ENCODE assay signal across 8 cellular contexts in the genomic region with DNA sequence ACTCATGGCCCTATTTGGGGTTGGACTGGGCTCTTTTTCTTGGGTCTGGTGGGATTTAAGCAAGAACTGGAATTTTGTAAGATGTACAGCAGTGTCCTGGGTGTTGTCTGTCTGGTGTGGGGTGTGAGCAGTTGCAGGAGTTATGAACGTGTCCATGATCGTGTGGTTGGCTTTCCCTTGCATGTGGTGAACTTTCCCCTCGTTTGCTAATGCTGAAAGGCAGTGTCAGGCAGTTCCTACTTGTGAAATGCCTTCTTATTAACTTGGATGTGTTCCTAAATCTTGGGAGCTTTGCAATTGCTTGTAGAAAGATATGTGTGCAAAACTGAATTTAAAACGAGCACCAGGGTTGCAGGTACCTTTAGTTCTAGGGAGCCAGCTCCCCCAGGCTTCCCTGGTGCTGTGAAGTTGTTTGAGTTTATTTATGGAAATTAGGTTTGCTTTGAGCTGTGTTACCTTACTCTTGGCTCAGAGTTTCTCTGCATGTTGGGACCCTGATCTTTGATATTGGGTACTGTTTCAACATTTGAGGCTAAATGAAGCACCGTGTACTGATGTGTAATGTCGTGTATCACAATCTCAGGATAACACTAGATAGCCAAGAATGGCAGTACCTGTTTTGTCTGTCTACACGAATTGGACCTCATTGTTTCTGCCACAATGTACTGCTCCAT.
DNase-seq lines count a peak whose midpoint lies in the region; ATAC-seq and TF ChIP-seq lines count a peak whose summit lies in the region.

No MANE protein-coding gene starts in this region.

- no peak for TF ChIP-seq CTCF in MM.1S (IDR thresholded peaks at IDR 0.05; ENCODE audit: low read length)

- H4K20me1 ChIP-seq in MM.1S (ENCODE audit: insufficient read depth, low read length), result no peaks in the 10 kb centered on the region

- peak overlapping the region; percentile 83 for H3K4me2 ChIP-seq in MM.1S (ENCODE audit: low read depth, low read length)

- H3K36me3 ChIP-seq in MM.1S (replicated peaks; ENCODE audit: insufficient read depth, low read length) (no peaks in the 10 kb centered on the region), duodenal mucosa (ENCODE audit: control insufficient read depth in 1 of 2, insufficient read depth in 2 of 2, low read length in 2 of 2) (no peaks in the 10 kb centered on the region), muscle layer of duodenum (ENCODE audit: control insufficient read depth in 1 of 2, insufficient read depth in 2 of 2, low read length in 2 of 2) (peaks cover 2 to 3% of the 10 kb centered on the region in 2 donors)

- H3K9me2 ChIP-seq in MM.1S (replicated peaks; ENCODE audit: insufficient read depth, low read length), result no peaks in the 10 kb centered on the region

- peak overlapping the region; percentile 85 for H2AFZ ChIP-seq in MM.1S (ENCODE audit: low read length)

- H3K27ac ChIP-seq in MM.1S (ENCODE audit: low read length) (no peak overlapping the region), duodenal mucosa (ENCODE audit: low read depth, low read length) (no peak overlapping the region), muscle layer of duodenum (ENCODE audit: low read length) (peak overlapping the region; percentile 53)

- ATAC-seq in GM19463 (IDR thresholded peaks at IDR 0.05; ENCODE audit: unreplicated experiment), result no peak
- no peak for ATAC-seq in HG03354 (IDR thresholded peaks at IDR 0.05; ENCODE audit: poor library complexity, severe bottlenecking, unreplicated experiment)

- H3K4me3 ChIP-seq in MM.1S (ENCODE audit: low read length), result peak overlapping the region; percentile 85
- H3K4me3 ChIP-seq in duodenal mucosa (ENCODE audit: low read depth in 1 of 2, low read length in 2 of 2), result peak overlapping the region; percentile 79 to 100
- H3K4me3 ChIP-seq in muscle layer of duodenum (ENCODE audit: low read depth in 1 of 2, low read length in 2 of 2), result peak overlapping the region; percentile 89 to 97

- H3K9ac ChIP-seq in MM.1S (ENCODE audit: low read length) (peak overlapping the region; percentile 68; the same call in 1 of the 2 replicates), duodenal mucosa (ENCODE audit: low read depth in 1 of 2, low read length in 2 of 2) (peak overlapping the region; percentile 72 to 84)

- peaks cover 20% of the 10 kb centered on the region for H3K79me2 ChIP-seq in MM.1S (ENCODE audit: low read length)

- DNase-seq in ELR (ENCODE audit: low read depth), result peak; percentile 19
- peak; percentile 10 for DNase-seq in MM.1S
- DNase-seq in stimulated activated CD8-positive, alpha-beta memory T cell treated with anti-CD3 and anti-CD28 coated beads, Interleukin-4, amount 100 ng/mL, for 48 hours, result no peak
- no peak for DNase-seq in NCI-H82 treated with DMSO at 0.1 percent for 48 hours (lab: John Stamatoyannopoulos, UW; ENCODE audit: unreplicated experiment)

- no peaks in the 10 kb centered on the region for H3F3A ChIP-seq in MM.1S (ENCODE audit: insufficient read depth, low read length)

- H3K4me1 ChIP-seq in MM.1S (ENCODE audit: low read length) (peaks cover 6% of the 10 kb centered on the region; the same call in 1 of the 2 replicates), duodenal mucosa (ENCODE audit: control insufficient read depth in 1 of 2, insufficient read depth in 2 of 2, low read length in 2 of 2) (peaks cover 7 to 11% of the 10 kb centered on the region in 2 donors), muscle layer of duodenum (ENCODE audit: control insufficient read depth in 1 of 2, insufficient read depth in 2 of 2, low read length in 2 of 2) (peaks cover 6 to 15% of the 10 kb centered on the region in 2 donors)

- H3K9me3 ChIP-seq in MM.1S (replicated peaks; ENCODE audit: insufficient read depth, low read length) (no peaks in the 10 kb centered on the region), duodenal mucosa (ENCODE audit: control insufficient read depth in 1 of 2, low read length in 2 of 2) (no peaks in the 10 kb centered on the region), muscle layer of duodenum (ENCODE audit: control insufficient read depth in 1 of 2, low read length in 2 of 2) (no peaks in the 10 kb centered on the region)

- peaks cover 5% of the 10 kb centered on the region; the same call in 1 of the 2 replicates for H3K27me3 ChIP-seq in MM.1S (replicated peaks; ENCODE audit: insufficient read depth, low read length)
- peaks cover under 1 to 5% of the 10 kb centered on the region in 2 donors for H3K27me3 ChIP-seq in duodenal mucosa (ENCODE audit: control insufficient read depth in 1 of 2, insufficient read depth in 2 of 2, low read length in 2 of 2)
- peaks cover 4% of the 10 kb centered on the region for H3K27me3 ChIP-seq in muscle layer of duodenum (ENCODE audit: low read depth, low read length)

Comparison
In these comparisons a context has a peak if more than half of its experiments do, and no peak if none do; other contexts are left out.
1. DNase-seq: peak in ELR (single experiment) and MM.1S (single experiment); none in stimulated activated CD8-positive, alpha-beta memory T cell treated with anti-CD3 and anti-CD28 coated beads, Interleukin-4, amount 100 ng/mL, for 48 hours (single experiment) and NCI-H82 treated with DMSO at 0.1 percent for 48 hours (single experiment).
2. Peak in every context shown above with its lines, with median percentiles within 50 percentile points of each other: H3K4me3 ChIP-seq.